Comparison of ENCODE assay signal across 13 cellular contexts in the genomic region with DNA sequence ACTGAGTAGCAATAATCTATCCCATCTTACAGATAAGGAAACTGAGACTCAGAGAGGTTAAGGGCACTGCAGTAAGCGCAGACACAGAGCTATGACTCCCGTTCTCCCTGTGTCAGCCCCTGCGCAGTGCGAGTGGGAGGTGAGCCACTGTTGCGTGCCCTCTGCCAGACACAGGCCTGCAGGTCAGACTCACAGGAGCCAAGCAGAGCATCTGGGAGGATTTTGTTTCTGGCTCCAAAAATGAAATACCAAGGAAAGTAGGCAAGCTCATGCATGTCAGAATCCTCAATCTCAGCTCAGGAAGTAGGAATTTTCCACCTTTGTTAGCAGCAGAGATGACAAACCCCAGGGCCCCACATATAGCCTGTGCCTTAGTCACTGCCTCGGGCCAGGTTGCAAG. TPM values are rescaled to one million over a fixed set of nuclear protein-coding genes. Genes with fewer than 3 reads are reported as not detected.
"Had no signal": no experiment of that assay in that cellular context is flagged by ENCODE, and none has a peak within 500 bp of the region (broad histone marks: within the 10 kb centered on the region; RNA-seq: fewer than 3 reads in every experiment).

No MANE protein-coding gene starts in this region.

- H3K36me3 ChIP-seq: lower lobe of right lung, thoracic aorta, WERI-Rb-1 had no signal

- H3K27me3 ChIP-seq: hepatocyte had no signal

- H3K4me2 ChIP-seq: hepatocyte had no signal

- H3K4me3 ChIP-seq: hepatocyte, lower lobe of right lung, thoracic aorta had no signal

- H3K27ac ChIP-seq: hepatocyte, lower lobe of right lung, thoracic aorta, WERI-Rb-1 had no signal

- H3K4me1 ChIP-seq: lower lobe of right lung had no signal

- H2AFZ ChIP-seq: hepatocyte had no signal

- H3K9me3 ChIP-seq: lower lobe of right lung had no signal

- ATAC-seq: activated T-helper 17 cell treated with anti-CD3 and anti-CD28 coated beads, Interleukin-2, amount 50 U/mL, for 72 hours; lower lobe of right lung; naive thymus-derived CD4-positive, alpha-beta T cell; stimulated activated naive CD8-positive, alpha-beta T cell treated with anti-CD3 and anti-CD28 coated beads, Interleukin-15, amount 100 ng/mL, for 72 hours had no signal

- DNase-seq: activated CD4-positive, alpha-beta T cell treated with anti-CD3 and anti-CD28 coated beads for 4 hours; activated naive CD4-positive, alpha-beta T cell treated with anti-CD3 and anti-CD28 coated beads for 36 hours; lower lobe of right lung; naive thymus-derived CD4-positive, alpha-beta T cell; retina; stimulated activated CD4-positive, alpha-beta T cell treated with anti-CD3 and anti-CD28 coated beads, Interleukin-15, amount 100 ng/mL, for 24 hours; stimulated activated CD4-positive, alpha-beta T cell treated with anti-CD3 and anti-CD28 coated beads, Interleukin-4, amount 100 ng/mL, for 24 hours; stimulated activated naive CD8-positive, alpha-beta T cell treated with anti-CD3 and anti-CD28 coated beads, Interleukin-15, amount 100 ng/mL, for 72 hours; T-helper 1 cell; WERI-Rb-1 had no signal

- H3K79me2 ChIP-seq: hepatocyte had no signal

RNA-seq across cellular contexts. Expression of a gene that starts 11.2 kb away (rescaled TPM):
- total RNA-seq: activated T-helper 17 cell treated with anti-CD3 and anti-CD28 coated beads, Interleukin-2, amount 50 U/mL, for 72 hours; naive thymus-derived CD4-positive, alpha-beta T cell had no signal

RNA-seq across cellular contexts. Expression of a gene that starts 40.2 kb away (rescaled TPM):
- total RNA-seq: activated naive CD4-positive, alpha-beta T cell treated with anti-CD3 and anti-CD28 coated beads for 36 hours; activated T-helper 17 cell treated with anti-CD3 and anti-CD28 coated beads, Interleukin-2, amount 50 U/mL, for 72 hours; lower lobe of right lung; naive thymus-derived CD4-positive, alpha-beta T cell had no signal
- polyA plus RNA-seq: naive thymus-derived CD4-positive, alpha-beta T cell had no signal
